In genomic region chr20:20594171-20594530, GRCh38 we compare ENCODE assay signal across 8 cellular contexts.
DNase-seq lines count a peak whose midpoint lies in the region; ATAC-seq and TF ChIP-seq lines count a peak whose summit lies in the region.

No MANE protein-coding gene starts in this region.

- H3K27ac Mint-ChIP-seq in endodermal cell, result no peak overlapping the region

- H4K20me1 ChIP-seq in smooth muscle cell (ENCODE audit: low read depth), result no peaks in the 10 kb centered on the region

- ATAC-seq in HG03097 (IDR thresholded peaks at IDR 0.05; ENCODE audit: low FRiP score, unreplicated experiment), result no peak

- H3K9me3 Mint-ChIP-seq in endodermal cell, result no peaks in the 10 kb centered on the region

- no peak for TF ChIP-seq POLR2A in erythroblast (IDR thresholded peaks at IDR 0.05; ENCODE audit: low read length)

- no peaks in the 10 kb centered on the region for H3K36me3 ChIP-seq in smooth muscle cell (ENCODE audit: low read depth)
- peaks cover 7% of the 10 kb centered on the region for H3K36me3 ChIP-seq in endodermal cell (ENCODE audit: control insufficient read depth, insufficient read depth, low read length)

- H3K79me2 ChIP-seq in smooth muscle cell (ENCODE audit: low read depth), result no peaks in the 10 kb centered on the region

- H3K27ac ChIP-seq in smooth muscle cell (ENCODE audit: low read depth) (no peak overlapping the region), endodermal cell (ENCODE audit: low read depth, low read length) (no peak overlapping the region)

- H3K9ac ChIP-seq in smooth muscle cell (ENCODE audit: low read depth), result no peak overlapping the region
- no peak overlapping the region for H3K9ac ChIP-seq in endodermal cell (ENCODE audit: extremely low read depth, low read length, poor library complexity, severe bottlenecking)

- peaks cover 8% of the 10 kb centered on the region for H3K36me3 Mint-ChIP-seq in endodermal cell (ENCODE audit: low read depth)

- H3K9me3 ChIP-seq in smooth muscle cell (replicated peaks; ENCODE audit: low read depth), result no peaks in the 10 kb centered on the region
- H3K9me3 ChIP-seq in endodermal cell (ENCODE audit: control insufficient read depth, low read length), result no peaks in the 10 kb centered on the region

- no peak overlapping the region for H2AFZ ChIP-seq in smooth muscle cell (ENCODE audit: low read depth)

- H3K4me3 ChIP-seq in smooth muscle cell (no peak overlapping the region), endodermal cell (ENCODE audit: low read length) (no peak overlapping the region)

- H3K4me1 ChIP-seq in smooth muscle cell (ENCODE audit: low read depth) (no peaks in the 10 kb centered on the region), endodermal cell (ENCODE audit: control insufficient read depth, insufficient read depth, low read length) (no peaks in the 10 kb centered on the region)

- no peak overlapping the region for H3K4me2 ChIP-seq in smooth muscle cell

- DNase-seq in NOMO-1 treated with DMSO at 0.1 percent for 48 hours (lab: John Stamatoyannopoulos, UW; ENCODE audit: unreplicated experiment) (peak; percentile 3), NOMO-1 treated with dmso at 0.1 percent for 144 hours (lab: John Stamatoyannopoulos, UW; ENCODE audit: unreplicated experiment) (no peak), NCI-H524 (lab: John Stamatoyannopoulos, UW) (peak; percentile 64 to 83), erythroblast (lab: John Stamatoyannopoulos, UW) (peak; percentile 4 to 37), smooth muscle cell (lab: John Stamatoyannopoulos, UW; ENCODE audit: unreplicated experiment) (no peak), endodermal cell (no peak), islet precursor cell (no peak)

- H3K27me3 ChIP-seq in smooth muscle cell (ENCODE audit: low read depth), result no peaks in the 10 kb centered on the region
- no peaks in the 10 kb centered on the region for H3K27me3 ChIP-seq in endodermal cell (ENCODE audit: control insufficient read depth, insufficient read depth, low read length, poor library complexity, severe bottlenecking)

- TF ChIP-seq CTCF in smooth muscle cell (IDR thresholded peaks at IDR 0.05; ENCODE audit: borderline replicate concordance, insufficient read depth, poor library complexity, severe bottlenecking) (peak; percentile 39), endodermal cell (conservative IDR thresholded peaks at IDR 0.05) (no peak)

- H3K27me3 Mint-ChIP-seq in endodermal cell (ENCODE audit: insufficient read depth), result no peaks in the 10 kb centered on the region

- 85% methylated on average over 1 of the region's 1 CpG for WGBS in smooth muscle cell (ENCODE audit: low lambda C conversion rate)
- no CpG with 5 or more reads among the region's 1 CpG for WGBS in endodermal cell (ENCODE audit: insufficient coverage in 1 of 2, insufficient read length in 1 of 2), 2 experiments

- H3K4me1 Mint-ChIP-seq in endodermal cell, result no peaks in the 10 kb centered on the region

- H3F3A ChIP-seq in smooth muscle cell (ENCODE audit: low read depth), result no peaks in the 10 kb centered on the region

- no peak overlapping the region for H3K4me3 Mint-ChIP-seq in endodermal cell

Comparison
In these comparisons a context has a peak if more than half of its experiments do, and no peak if none do; other contexts are left out.
1. DNase-seq: peak in NOMO-1 treated with DMSO at 0.1 percent for 48 hours (single experiment), NCI-H524 (2 of 2) and erythroblast (2 of 2); none in NOMO-1 treated with dmso at 0.1 percent for 144 hours (single experiment), smooth muscle cell (single experiment), endodermal cell (single experiment) and islet precursor cell (single experiment).